1 cellular context compared by ENCODE assay signal in the genomic region with DNA sequence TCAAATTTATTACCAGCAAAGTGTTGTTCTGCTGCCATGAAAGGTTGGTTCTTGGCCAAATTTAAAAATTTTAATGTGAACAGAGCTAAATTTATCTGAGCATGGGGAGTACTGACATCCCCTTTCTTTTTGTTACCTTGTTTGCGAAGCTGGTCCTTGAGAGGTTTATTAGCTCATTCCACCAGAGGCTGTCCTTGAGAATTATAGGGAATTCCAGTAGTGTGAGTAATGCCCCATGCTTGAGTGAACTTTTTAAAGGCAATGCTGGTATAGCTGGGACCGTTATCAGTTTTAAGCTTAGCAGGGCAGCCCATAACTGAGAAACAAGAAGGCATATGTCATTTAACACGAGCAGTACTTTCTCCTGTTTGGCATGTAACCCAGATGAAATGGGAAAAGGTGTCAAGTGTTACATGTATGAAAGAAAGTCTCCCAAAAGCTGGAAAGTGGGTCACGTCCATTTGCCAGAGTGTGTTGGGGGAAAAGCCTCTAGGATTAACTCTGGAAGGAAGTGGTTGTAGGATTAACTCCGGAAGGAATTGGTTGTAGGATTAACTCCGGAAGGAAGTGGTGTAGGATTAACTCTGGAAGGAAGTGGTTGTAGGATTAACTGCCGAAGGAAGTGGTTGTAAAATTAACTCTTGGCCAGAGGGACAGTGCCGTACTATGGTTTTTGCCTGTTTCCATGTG.
TF ChIP-seq lines count a peak whose summit lies in the region.

No MANE protein-coding gene starts in this region.

TF ChIP-seq in GM12891, 5 proteins besides CTCF, POLR2A, EP300 and RAD21:
- TF ChIP-seq TAF1 (IDR thresholded peaks at IDR 0.05; ENCODE audit: low read depth, low read length), result no peak
- no peak for TF ChIP-seq PAX5 (IDR thresholded peaks at IDR 0.05; ENCODE audit: insufficient read depth, low read length, severe bottlenecking)
- TF ChIP-seq SPI1 (IDR thresholded peaks at IDR 0.05; ENCODE audit: low read depth, low read length), result no peak
- no peak for TF ChIP-seq POU2F2 (IDR thresholded peaks at IDR 0.05; ENCODE audit: low read depth, low read length)
- TF ChIP-seq POLR2AphosphoS5 (IDR thresholded peaks at IDR 0.05; ENCODE audit: low read depth, low read length), result no peak
